In the genomic region with DNA sequence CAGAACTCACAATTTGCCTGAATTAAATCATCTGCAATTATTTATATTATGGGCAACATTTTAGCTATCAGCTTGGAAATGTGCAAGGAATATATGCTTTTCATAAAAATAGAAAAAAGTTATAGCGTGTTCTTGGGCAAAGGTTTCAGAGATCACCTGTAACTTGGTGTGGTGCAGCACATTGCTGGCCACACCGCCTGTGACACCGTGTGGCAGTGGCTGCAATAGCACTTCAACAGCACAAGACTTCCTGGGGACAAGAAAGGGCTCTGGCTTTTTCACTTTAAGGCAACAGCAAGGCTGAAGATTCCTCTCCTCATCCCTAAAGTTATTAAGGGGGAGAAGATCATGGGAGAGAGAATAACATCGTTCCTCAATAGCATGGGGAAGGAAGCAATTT, we compare ENCODE assay signal across 10 cellular contexts. TPM values are rescaled to one million over a fixed set of nuclear protein-coding genes. Genes with fewer than 3 reads are reported as not detected.
DNase-seq lines count a peak whose midpoint lies in the region; ATAC-seq and TF ChIP-seq lines count a peak whose summit lies in the region.
"Had no signal": no experiment of that assay in that cellular context is flagged by ENCODE, and none has a peak within 500 bp of the region (broad histone marks: within the 10 kb centered on the region; RNA-seq: fewer than 3 reads in every experiment).

No MANE protein-coding gene starts in this region.

- H2AFZ ChIP-seq in neural progenitor cell (replicated peaks): peak overlapping the region; percentile 28

- POLR2A ChIA-PET in T-cell (lab: Charles Lee): no interaction called here

- TF ChIP-seq CTCF in neural progenitor cell (IDR thresholded peaks at IDR 0.05): peak; percentile 58

- no peaks in the 10 kb centered on the region for H4K20me1 ChIP-seq in neural progenitor cell (ENCODE audit: low read depth)

- H3K4me3 Mint-ChIP-seq in neural progenitor cell: no peak overlapping the region
- H3K4me3 Mint-ChIP-seq in T-cell: no peak overlapping the region

- H3K4me1 ChIP-seq in neural progenitor cell: no peaks in the 10 kb centered on the region

- H3K36me3 Mint-ChIP-seq in neural progenitor cell (no peaks in the 10 kb centered on the region), T-cell (no peaks in the 10 kb centered on the region)

- no peaks in the 10 kb centered on the region for H3K36me3 ChIP-seq in neural progenitor cell

- H3K4me1 Mint-ChIP-seq in neural progenitor cell (no peaks in the 10 kb centered on the region), T-cell (no peaks in the 10 kb centered on the region)

- H3F3A ChIP-seq in neural progenitor cell (ENCODE audit: low read depth): no peaks in the 10 kb centered on the region

- H3K4me3 ChIP-seq in neural progenitor cell: no peak overlapping the region

- no peak overlapping the region for H3K4me2 ChIP-seq in neural progenitor cell

- no peak overlapping the region for H3K9ac ChIP-seq in neural progenitor cell

- H3K27ac ChIP-seq in neural progenitor cell: no peak overlapping the region

- H3K27me3 ChIP-seq in neural progenitor cell: no peaks in the 10 kb centered on the region

- CTCF ChIA-PET in T-cell (lab: Charles Lee): no interaction called here

- H3K27me3 Mint-ChIP-seq in neural progenitor cell (ENCODE audit: insufficient read depth, low read depth): no peaks in the 10 kb centered on the region
- no peaks in the 10 kb centered on the region for H3K27me3 Mint-ChIP-seq in T-cell

- ATAC-seq in HG03108 (IDR thresholded peaks at IDR 0.05; ENCODE audit: unreplicated experiment) (peak; percentile 64), T-cell (replicated peaks in 1 of 4) (no peak)

- H3K79me2 ChIP-seq in neural progenitor cell (ENCODE audit: low read depth): no peaks in the 10 kb centered on the region

- H3K9me3 Mint-ChIP-seq in neural progenitor cell (peaks cover 3% of the 10 kb centered on the region), T-cell (peaks cover 0 to 8% (median 5%) of the 10 kb centered on the region in 3 donors)

- no peaks in the 10 kb centered on the region for H3K9me3 ChIP-seq in neural progenitor cell (ENCODE audit: low read depth)

- DNase-seq in NCI-H524 (lab: John Stamatoyannopoulos, UW) (peak; percentile 4 to 28), NCI-H524 treated with DMSO at 0.1 percent for 48 hours (lab: John Stamatoyannopoulos, UW) (no peak), RKO (ENCODE audit: low spot score) (peak; percentile 44), neural progenitor cell (ENCODE audit: low spot score) (peak; percentile 67), A172 (ENCODE audit: low spot score) (no peak), HuH-7 (ENCODE audit: low spot score) (no peak), T-cell (no peak)

- H3K27ac Mint-ChIP-seq in neural progenitor cell (no peak overlapping the region), T-cell (no peak overlapping the region)

RNA-seq across cellular contexts. Expression of a gene that starts 14.8 kb away (rescaled TPM):
- total RNA-seq in neural progenitor cell (ENCODE audit: low replicate concordance) (not detected in 2 replicates), T-cell (not detected)
- not detected in 2 replicates for total RNA-seq in A172 (2014; rRNA removed; shearing (Covaris generic))
- total RNA-seq: activated CD8-positive, alpha-beta memory T cell treated with anti-CD3 and anti-CD28 coated beads for 36 hours; myocyte had no signal

RNA-seq across cellular contexts. Expression of a gene that starts 26.2 kb away (rescaled TPM):
- not detected in 2 replicates for total RNA-seq in neural progenitor cell (ENCODE audit: low replicate concordance)
- not detected in 2 replicates for total RNA-seq in A172 (2014; rRNA removed; shearing (Covaris generic))
- not detected for total RNA-seq in T-cell
- total RNA-seq: activated CD8-positive, alpha-beta memory T cell treated with anti-CD3 and anti-CD28 coated beads for 36 hours; myocyte had no signal

RNA-seq across cellular contexts. Expression of a gene that starts 32.5 kb away (rescaled TPM):
- total RNA-seq in neural progenitor cell (ENCODE audit: low replicate concordance) (not detected in 2 replicates), T-cell (not detected)
- not detected in 2 replicates for total RNA-seq in A172 (2014; rRNA removed; shearing (Covaris generic))
- total RNA-seq: activated CD8-positive, alpha-beta memory T cell treated with anti-CD3 and anti-CD28 coated beads for 36 hours; myocyte had no signal

Comparison
In these comparisons a context has a peak if more than half of its experiments do, and no peak if none do; other contexts are left out.
1. DNase-seq: peak in NCI-H524 (2 of 2), RKO (single experiment) and neural progenitor cell (single experiment); none in NCI-H524 treated with DMSO at 0.1 percent for 48 hours (single experiment), A172 (single experiment), HuH-7 (single experiment) and T-cell (0 of 34).